1 cellular context compared by ENCODE assay signal in the genomic region with DNA sequence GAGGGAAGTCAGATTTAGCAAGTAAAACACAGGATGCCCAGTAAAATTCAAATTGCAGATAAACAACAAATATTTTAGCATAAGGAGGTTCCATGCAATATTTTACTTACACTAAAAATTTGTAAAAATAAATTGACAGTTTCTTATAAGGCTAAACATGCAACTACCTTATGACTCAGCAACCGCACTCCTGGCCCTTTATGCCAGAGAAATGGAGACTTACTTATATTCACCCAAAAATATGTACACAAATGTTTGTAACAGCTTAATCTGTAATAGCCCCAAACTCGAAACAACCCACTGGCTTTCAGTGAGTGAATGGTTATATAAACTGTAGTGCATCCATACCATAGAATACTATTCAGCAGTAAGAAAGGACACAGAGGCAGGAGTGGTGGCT.
TF ChIP-seq lines count a peak whose summit lies in the region.

No MANE protein-coding gene starts in this region.

TF ChIP-seq in GM12878, 131 proteins besides CTCF, POLR2A, EP300 and RAD21:
- TF ChIP-seq CREM (IDR thresholded peaks at IDR 0.05; ENCODE audit: low read depth) (0 out of 2 replicates have a peak, but pooled peaks have one; percentile 43), DPF2 (IDR thresholded peaks at IDR 0.05) (peak; percentile 50), IRF4 (IDR thresholded peaks at IDR 0.05; ENCODE audit: low read depth, low read length) (no peak), SPI1 (IDR thresholded peaks at IDR 0.05; ENCODE audit: borderline replicate concordance, insufficient read depth, low read depth, low read length) (no peak), JUNB (IDR thresholded peaks at IDR 0.05) (peak; percentile 84), NBN (IDR thresholded peaks at IDR 0.05) (no peak), RUNX3 (IDR thresholded peaks at IDR 0.05; ENCODE audit: low read length) (peak; percentile 93), MXI1 (IDR thresholded peaks at IDR 0.05; ENCODE audit: low read depth, low read length) (no peak), BRCA1 (IDR thresholded peaks at IDR 0.05; ENCODE audit: low read depth, low read length) (no peak), STAT1 (conservative IDR thresholded peaks at IDR 0.05) (no peak)
- TF ChIP-seq, protein P1, sequence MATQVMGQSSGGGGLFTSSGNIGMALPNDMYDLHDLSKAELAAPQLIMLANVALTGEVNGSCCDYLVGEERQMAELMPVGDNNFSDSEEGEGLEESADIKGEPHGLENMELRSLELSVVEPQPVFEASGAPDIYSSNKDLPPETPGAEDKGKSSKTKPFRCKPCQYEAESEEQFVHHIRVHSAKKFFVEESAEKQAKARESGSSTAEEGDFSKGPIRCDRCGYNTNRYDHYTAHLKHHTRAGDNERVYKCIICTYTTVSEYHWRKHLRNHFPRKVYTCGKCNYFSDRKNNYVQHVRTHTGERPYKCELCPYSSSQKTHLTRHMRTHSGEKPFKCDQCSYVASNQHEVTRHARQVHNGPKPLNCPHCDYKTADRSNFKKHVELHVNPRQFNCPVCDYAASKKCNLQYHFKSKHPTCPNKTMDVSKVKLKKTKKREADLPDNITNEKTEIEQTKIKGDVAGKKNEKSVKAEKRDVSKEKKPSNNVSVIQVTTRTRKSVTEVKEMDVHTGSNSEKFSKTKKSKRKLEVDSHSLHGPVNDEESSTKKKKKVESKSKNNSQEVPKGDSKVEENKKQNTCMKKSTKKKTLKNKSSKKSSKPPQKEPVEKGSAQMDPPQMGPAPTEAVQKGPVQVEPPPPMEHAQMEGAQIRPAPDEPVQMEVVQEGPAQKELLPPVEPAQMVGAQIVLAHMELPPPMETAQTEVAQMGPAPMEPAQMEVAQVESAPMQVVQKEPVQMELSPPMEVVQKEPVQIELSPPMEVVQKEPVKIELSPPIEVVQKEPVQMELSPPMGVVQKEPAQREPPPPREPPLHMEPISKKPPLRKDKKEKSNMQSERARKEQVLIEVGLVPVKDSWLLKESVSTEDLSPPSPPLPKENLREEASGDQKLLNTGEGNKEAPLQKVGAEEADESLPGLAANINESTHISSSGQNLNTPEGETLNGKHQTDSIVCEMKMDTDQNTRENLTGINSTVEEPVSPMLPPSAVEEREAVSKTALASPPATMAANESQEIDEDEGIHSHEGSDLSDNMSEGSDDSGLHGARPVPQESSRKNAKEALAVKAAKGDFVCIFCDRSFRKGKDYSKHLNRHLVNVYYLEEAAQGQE (IDR thresholded peaks at IDR 0.05; ENCODE audit: low read depth, low read length), result no peak
- TF ChIP-seq, protein P2, sequence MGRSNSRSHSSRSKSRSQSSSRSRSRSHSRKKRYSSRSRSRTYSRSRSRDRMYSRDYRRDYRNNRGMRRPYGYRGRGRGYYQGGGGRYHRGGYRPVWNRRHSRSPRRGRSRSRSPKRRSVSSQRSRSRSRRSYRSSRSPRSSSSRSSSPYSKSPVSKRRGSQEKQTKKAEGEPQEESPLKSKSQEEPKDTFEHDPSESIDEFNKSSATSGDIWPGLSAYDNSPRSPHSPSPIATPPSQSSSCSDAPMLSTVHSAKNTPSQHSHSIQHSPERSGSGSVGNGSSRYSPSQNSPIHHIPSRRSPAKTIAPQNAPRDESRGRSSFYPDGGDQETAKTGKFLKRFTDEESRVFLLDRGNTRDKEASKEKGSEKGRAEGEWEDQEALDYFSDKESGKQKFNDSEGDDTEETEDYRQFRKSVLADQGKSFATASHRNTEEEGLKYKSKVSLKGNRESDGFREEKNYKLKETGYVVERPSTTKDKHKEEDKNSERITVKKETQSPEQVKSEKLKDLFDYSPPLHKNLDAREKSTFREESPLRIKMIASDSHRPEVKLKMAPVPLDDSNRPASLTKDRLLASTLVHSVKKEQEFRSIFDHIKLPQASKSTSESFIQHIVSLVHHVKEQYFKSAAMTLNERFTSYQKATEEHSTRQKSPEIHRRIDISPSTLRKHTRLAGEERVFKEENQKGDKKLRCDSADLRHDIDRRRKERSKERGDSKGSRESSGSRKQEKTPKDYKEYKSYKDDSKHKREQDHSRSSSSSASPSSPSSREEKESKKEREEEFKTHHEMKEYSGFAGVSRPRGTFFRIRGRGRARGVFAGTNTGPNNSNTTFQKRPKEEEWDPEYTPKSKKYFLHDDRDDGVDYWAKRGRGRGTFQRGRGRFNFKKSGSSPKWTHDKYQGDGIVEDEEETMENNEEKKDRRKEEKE (IDR thresholded peaks at IDR 0.05), result no peak
